12 cellular contexts compared by ENCODE assay signal in the genomic region with DNA sequence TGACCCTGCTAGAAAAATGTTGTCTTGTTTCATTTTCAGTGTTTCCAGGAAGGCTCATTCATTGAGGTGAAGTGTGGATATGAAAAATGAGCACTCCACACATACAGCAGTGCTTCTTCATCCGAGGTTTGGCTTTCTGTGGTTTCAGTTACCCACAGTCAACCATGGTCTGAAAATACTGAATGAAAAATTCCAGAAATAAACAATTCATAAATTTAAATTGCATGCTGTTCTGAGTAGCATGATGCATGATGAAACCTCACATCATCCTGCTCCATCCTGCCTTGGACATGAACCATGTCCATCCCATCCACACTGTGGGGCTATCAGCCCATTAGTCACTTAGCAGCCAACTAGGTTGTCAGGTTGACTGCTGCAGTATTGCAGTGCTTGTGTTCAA. TPM values are rescaled to one million over a fixed set of nuclear protein-coding genes. Genes with fewer than 3 reads are reported as not detected.
DNase-seq lines count a peak whose midpoint lies in the region; ATAC-seq and TF ChIP-seq lines count a peak whose summit lies in the region.
"Had no signal": no experiment of that assay in that cellular context is flagged by ENCODE, and none has a peak within 500 bp of the region (broad histone marks: within the 10 kb centered on the region; RNA-seq: fewer than 3 reads in every experiment).

No MANE protein-coding gene starts in this region.

- TF ChIP-seq CTCF in natural killer cell (IDR thresholded peaks at IDR 0.05) (no peak), fibroblast of lung (conservative IDR thresholded peaks at IDR 0.05 in 1 of 2, IDR thresholded peaks at IDR 0.05 in 1 of 2; ENCODE audit: low read depth in 1 of 2, low read length in 2 of 2) (no peak), prostate gland (IDR thresholded peaks at IDR 0.05) (no peak)

- peaks cover 4% of the 10 kb centered on the region for H3K36me3 Mint-ChIP-seq in natural killer cell treated with Interleukin-12 subunit alpha and Interleukin-12 subunit beta and Interleukin-15 and Interleukin-18, amount 100 ng/mL, for 72 hours
- peaks cover under 1% of the 10 kb centered on the region for H3K36me3 Mint-ChIP-seq in natural killer cell
- peaks cover 7% of the 10 kb centered on the region for H3K36me3 Mint-ChIP-seq in T-helper 1 cell treated with Interleukin-12 subunit alpha and Interleukin-12 subunit beta and Interleukin-4 antibody, amounts not matched to agents 30 μg/mL and 1 μg/mL, for 36 hours (ENCODE audit: low read depth)

- peak overlapping the region; percentile 46 for H3K4me3 Mint-ChIP-seq in natural killer cell treated with Interleukin-12 subunit alpha and Interleukin-12 subunit beta and Interleukin-15 and Interleukin-18, amount 100 ng/mL, for 72 hours
- H3K4me3 Mint-ChIP-seq in natural killer cell: no peak overlapping the region
- peak overlapping the region; percentile 28 for H3K4me3 Mint-ChIP-seq in T-helper 1 cell treated with Interleukin-12 subunit alpha and Interleukin-12 subunit beta and Interleukin-4 antibody, amounts not matched to agents 30 μg/mL and 1 μg/mL, for 36 hours
- H3K4me3 Mint-ChIP-seq: CD14-positive monocyte, naive B cell had no signal

- H3K27ac ChIP-seq in fibroblast of lung (ENCODE audit: insufficient read depth, low read length) (no peak overlapping the region), prostate gland (no peak overlapping the region)
- H3K27ac ChIP-seq: suprapubic skin had no signal

- no peaks in the 10 kb centered on the region for H4K20me1 ChIP-seq in fibroblast of lung (ENCODE audit: control insufficient read depth, extremely low read depth, insufficient read depth, low read length)

- TF ChIP-seq POLR2A in prostate gland (IDR thresholded peaks at IDR 0.05): no peak

- no peaks in the 10 kb centered on the region for H3K36me3 ChIP-seq in fibroblast of lung (ENCODE audit: control insufficient read depth, insufficient read depth, low read length)
- H3K36me3 ChIP-seq in prostate gland: no peaks in the 10 kb centered on the region

- no peak overlapping the region for H3K4me3 ChIP-seq in fibroblast of lung (replicated peaks in 1 of 4; ENCODE audit: control extremely low read depth in 1 of 4, insufficient read depth in 1 of 4, low read depth in 3 of 4, low read length in 4 of 4)
- H3K4me3 ChIP-seq in prostate gland: no peak overlapping the region
- H3K4me3 ChIP-seq: suprapubic skin had no signal

- H3K27me3 Mint-ChIP-seq in natural killer cell treated with Interleukin-12 subunit alpha and Interleukin-12 subunit beta and Interleukin-15 and Interleukin-18, amount 100 ng/mL, for 72 hours: no peaks in the 10 kb centered on the region
- no peaks in the 10 kb centered on the region for H3K27me3 Mint-ChIP-seq in natural killer cell (ENCODE audit: low read depth in 2 of 2)
- no peaks in the 10 kb centered on the region for H3K27me3 Mint-ChIP-seq in T-helper 1 cell treated with Interleukin-12 subunit alpha and Interleukin-12 subunit beta and Interleukin-4 antibody, amounts not matched to agents 30 μg/mL and 1 μg/mL, for 36 hours (ENCODE audit: low read depth)
- H3K27me3 Mint-ChIP-seq: naive B cell had no signal

- H3K4me1 ChIP-seq in fibroblast of lung (ENCODE audit: control insufficient read depth, extremely low read depth, insufficient read depth, low read length) (peaks cover 2% of the 10 kb centered on the region), prostate gland (replicated peaks) (no peaks in the 10 kb centered on the region)

- H3K4me1 Mint-ChIP-seq in natural killer cell treated with Interleukin-12 subunit alpha and Interleukin-12 subunit beta and Interleukin-15 and Interleukin-18, amount 100 ng/mL, for 72 hours (ENCODE audit: low read depth in 2 of 2): peaks cover 12 to 23% of the 10 kb centered on the region in 2 donors
- H3K4me1 Mint-ChIP-seq in natural killer cell: peaks cover 5% of the 10 kb centered on the region in 2 donors
- peaks cover 24% of the 10 kb centered on the region for H3K4me1 Mint-ChIP-seq in T-helper 1 cell treated with Interleukin-12 subunit alpha and Interleukin-12 subunit beta and Interleukin-4 antibody, amounts not matched to agents 30 μg/mL and 1 μg/mL, for 36 hours (ENCODE audit: low read depth)

- H2AFZ ChIP-seq in fibroblast of lung (ENCODE audit: low read length): no peak overlapping the region

- H3K9me3 ChIP-seq in fibroblast of lung (ENCODE audit: control insufficient read depth, insufficient read depth, low read depth, low read length): no peaks in the 10 kb centered on the region
- no peaks in the 10 kb centered on the region for H3K9me3 ChIP-seq in prostate gland
- H3K9me3 ChIP-seq: suprapubic skin had no signal

- H3K9me3 Mint-ChIP-seq in natural killer cell treated with Interleukin-12 subunit alpha and Interleukin-12 subunit beta and Interleukin-15 and Interleukin-18, amount 100 ng/mL, for 72 hours: no peaks in the 10 kb centered on the region
- no peaks in the 10 kb centered on the region for H3K9me3 Mint-ChIP-seq in natural killer cell
- no peaks in the 10 kb centered on the region for H3K9me3 Mint-ChIP-seq in T-helper 1 cell treated with Interleukin-12 subunit alpha and Interleukin-12 subunit beta and Interleukin-4 antibody, amounts not matched to agents 30 μg/mL and 1 μg/mL, for 36 hours
- H3K9me3 Mint-ChIP-seq: CD14-positive monocyte, naive B cell had no signal

- H3K9ac ChIP-seq in fibroblast of lung (ENCODE audit: insufficient read depth, low read length): no peak overlapping the region

- peak; percentile 68 to 85 for ATAC-seq in natural killer cell treated with Interleukin-12 subunit alpha and Interleukin-12 subunit beta and Interleukin-15 and Interleukin-18, amount 100 ng/mL, for 72 hours
- ATAC-seq in natural killer cell: no peak
- ATAC-seq in GM19397 (IDR thresholded peaks at IDR 0.05; ENCODE audit: unreplicated experiment): no peak

- H3K27me3 ChIP-seq in fibroblast of lung (ENCODE audit: control insufficient read depth, insufficient read depth, low read length): no peaks in the 10 kb centered on the region
- H3K27me3 ChIP-seq in prostate gland (replicated peaks; ENCODE audit: insufficient read depth): no peaks in the 10 kb centered on the region
- H3K27me3 ChIP-seq: suprapubic skin had no signal

- peak overlapping the region; percentile 19 to 61 for H3K27ac Mint-ChIP-seq in natural killer cell treated with Interleukin-12 subunit alpha and Interleukin-12 subunit beta and Interleukin-15 and Interleukin-18, amount 100 ng/mL, for 72 hours
- no peak overlapping the region for H3K27ac Mint-ChIP-seq in natural killer cell
- peak overlapping the region; percentile 45 for H3K27ac Mint-ChIP-seq in T-helper 1 cell treated with Interleukin-12 subunit alpha and Interleukin-12 subunit beta and Interleukin-4 antibody, amounts not matched to agents 30 μg/mL and 1 μg/mL, for 36 hours
- H3K27ac Mint-ChIP-seq: CD14-positive monocyte had no signal

- H3K4me2 ChIP-seq in fibroblast of lung (ENCODE audit: extremely low read depth, insufficient read depth, low read length): no peak overlapping the region

- H3K79me2 ChIP-seq in fibroblast of lung (ENCODE audit: control insufficient read depth, insufficient read depth, low read length): no peaks in the 10 kb centered on the region

- intact Hi-C loops in natural killer cell (cut with micrococcal nuclease): no loop called here
- intact Hi-C loops in prostate gland (cut with DNase I): loop anchor here (5.0 kb wide), 1 partner anchor 932 kb away; the partner anchor contains the start of gene DNAJC21

- WGBS in prostate gland: 67% methylated on average over 1 of the region's 1 CpG

- DNase-seq in natural killer cell treated with Interleukin-12 subunit alpha and Interleukin-12 subunit beta and Interleukin-15 and Interleukin-18, amount 100 ng/mL, for 72 hours (ENCODE audit: low spot score): no peak
- DNase-seq in natural killer cell (no peak), fibroblast of lung (ENCODE audit: low read depth in 2 of 2) (peak; percentile 60 to 73), epidermal melanocyte (ENCODE audit: insufficient read length, low spot score) (no peak), NK-92 (lab: John Stamatoyannopoulos, UW; ENCODE audit: unreplicated experiment) (no peak), prostate gland (ENCODE audit: low spot score) (no peak)
- DNase-seq: naive B cell, SHP77 treated with DMSO at 0.1 percent for 48 hours had no signal

RNA-seq across cellular contexts. Expression of gene SLC45A2, which starts 10.4 kb away (rescaled TPM):
- under 1 TPM in 1 of 2 donors, not detected in 1; 0.56 TPM for total RNA-seq in natural killer cell treated with Interleukin-12 subunit alpha and Interleukin-12 subunit beta and Interleukin-15 and Interleukin-18, amount 100 ng/mL, for 72 hours
- total RNA-seq in natural killer cell (not detected), fibroblast of lung (under 0.01 TPM in 2 replicates), prostate gland (under 1 TPM in 1 of 2 donors, not detected in 1; 0.09 TPM)
- polyA plus RNA-seq in fibroblast of lung: 0.03 TPM in 1 of 2 replicates, not detected in the other
- polyA plus RNA-seq in fibroblast of lung (2012): not detected in 2 replicates
- not detected in 2 replicates for polyA minus RNA-seq in fibroblast of lung (ENCODE audit: low replicate concordance)
- polyA plus RNA-seq: CD14-positive monocyte had no signal

RNA-seq across cellular contexts. Expression of gene AMACR, which starts 13.0 kb away (rescaled TPM):
- 1 to 10 TPM; 5.1 to 5.8 TPM for total RNA-seq in natural killer cell treated with Interleukin-12 subunit alpha and Interleukin-12 subunit beta and Interleukin-15 and Interleukin-18, amount 100 ng/mL, for 72 hours
- total RNA-seq in natural killer cell (1 to 10 TPM; 2.7 to 3.8 (median 2.9) TPM), fibroblast of lung (6.2 and 7.6 TPM in 2 replicates), prostate gland (10 to 100 TPM; 14.8 to 21.8 TPM)
- polyA plus RNA-seq in fibroblast of lung: 13.4 and 14.2 TPM in 2 replicates
- polyA plus RNA-seq in fibroblast of lung (2012): 8.5 and 9.1 TPM in 2 replicates
- 0.43 and 0.56 TPM in 2 replicates for polyA minus RNA-seq in fibroblast of lung (ENCODE audit: low replicate concordance)

RNA-seq across cellular contexts. Expression of gene C1QTNF3, which starts 48.2 kb away (rescaled TPM):
- 1 to 10 TPM; 3.2 to 4.6 TPM for total RNA-seq in natural killer cell treated with Interleukin-12 subunit alpha and Interleukin-12 subunit beta and Interleukin-15 and Interleukin-18, amount 100 ng/mL, for 72 hours
- 10 to 100 TPM; 10.5 to 11.4 (median 11.3) TPM for total RNA-seq in natural killer cell
- total RNA-seq in fibroblast of lung: 1.0 and 1.2 TPM in 2 replicates
- 0.42 and 0.68 TPM in 2 replicates for polyA plus RNA-seq in fibroblast of lung
- polyA plus RNA-seq in fibroblast of lung (2012): 0.51 and 0.56 TPM in 2 replicates
- not detected in 2 replicates for polyA minus RNA-seq in fibroblast of lung (ENCODE audit: low replicate concordance)
- 1 to 10 TPM; 1.6 to 8.2 TPM for total RNA-seq in prostate gland
- polyA plus RNA-seq: CD14-positive monocyte had no signal

RNA-seq across cellular contexts. Expression of gene RXFP3, which starts 58.7 kb away (rescaled TPM):
- not detected for total RNA-seq in natural killer cell treated with Interleukin-12 subunit alpha and Interleukin-12 subunit beta and Interleukin-15 and Interleukin-18, amount 100 ng/mL, for 72 hours
- total RNA-seq in natural killer cell (not detected), fibroblast of lung (not detected in 2 replicates), prostate gland (not detected)
- polyA plus RNA-seq in fibroblast of lung: not detected in 2 replicates
- polyA plus RNA-seq in fibroblast of lung (2012): not detected in 2 replicates
- polyA minus RNA-seq in fibroblast of lung (ENCODE audit: low replicate concordance): not detected in 2 replicates
- total RNA-seq: suprapubic skin had no signal
- polyA plus RNA-seq: CD14-positive monocyte had no signal

Comparison
In these comparisons a context has a peak if more than half of its experiments do, and no peak if none do; other contexts are left out.
1. ATAC-seq: peak in natural killer cell treated with Interleukin-12 subunit alpha and Interleukin-12 subunit beta and Interleukin-15 and Interleukin-18, amount 100 ng/mL, for 72 hours (2 of 2); none in natural killer cell (0 of 3) and GM19397 (single experiment).
2. H3K27ac Mint-ChIP-seq: peak in natural killer cell treated with Interleukin-12 subunit alpha and Interleukin-12 subunit beta and Interleukin-15 and Interleukin-18, amount 100 ng/mL, for 72 hours (2 of 2) and T-helper 1 cell treated with Interleukin-12 subunit alpha and Interleukin-12 subunit beta and Interleukin-4 antibody, amounts not matched to agents 30 μg/mL and 1 μg/mL, for 36 hours (single experiment); none in natural killer cell (0 of 2).
3. DNase-seq: peak in fibroblast of lung (2 of 2); none in natural killer cell treated with Interleukin-12 subunit alpha and Interleukin-12 subunit beta and Interleukin-15 and Interleukin-18, amount 100 ng/mL, for 72 hours (single experiment), natural killer cell (single experiment), epidermal melanocyte (single experiment), NK-92 (single experiment) and prostate gland (single experiment).